Comparison of ENCODE assay signal across 35 cellular contexts in genomic region chr2:67337903-67338302, GRCh38.
"Had no signal": no experiment of that assay in that cellular context is flagged by ENCODE, and none has a peak within 500 bp of the region (broad histone marks: within the 10 kb centered on the region; RNA-seq: fewer than 3 reads in every experiment).

No MANE protein-coding gene starts in this region.

- H3K9me3 Mint-ChIP-seq: activated CD4-positive, alpha-beta memory T cell treated with anti-CD3 and anti-CD28 coated beads, Interleukin-2, amount 10 ng/mL, durations not matched to agents 7 days and 5 days; activated naive CD4-positive, alpha-beta T cell treated with anti-CD3 and anti-CD28 coated beads, Interleukin-2, amount 10 ng/mL, durations not matched to agents 7 days and 5 days; activated naive CD4-positive, alpha-beta T cell treated with anti-CD3 and anti-CD28 coated beads, Interleukin-2, amount 50 U/mL, for 24 hours; activated naive CD8-positive, alpha-beta T cell treated with anti-CD3 and anti-CD28 coated beads, Interleukin-2, amount 10 ng/mL, durations not matched to agents 7 days and 5 days; activated naive CD8-positive, alpha-beta T cell treated with anti-CD3 and anti-CD28 coated beads, Interleukin-2, amount 50 U/mL, for 24 hours; activated T-cell treated with anti-CD3 and anti-CD28 coated beads, Interleukin-2, amount 50 U/mL, for 24 hours; activated T-helper 2 cell treated with anti-CD3 and anti-CD28 coated beads, Interferon-gamma antibody, Interleukin-2, Interleukin-4, amounts not matched to agents 10 μg/mL and 5 μg/mL and 100 μg/mL, durations not matched to agents 14 hours and 24 hours and 36 hours; central memory CD8-positive, alpha-beta T cell; T-helper 2 cell treated with Interferon-gamma antibody and Interleukin-4, amounts not matched to agents 5 μg/mL and 100 μg/mL, for 36 hours had no signal

- DNase-seq: activated CD4-positive, alpha-beta memory T cell treated with anti-CD3 and anti-CD28 coated beads, Interleukin-2, amount 10 ng/mL, durations not matched to agents 7 days and 5 days; activated CD4-positive, alpha-beta T cell treated with anti-CD3 and anti-CD28 coated beads for 1 hour; activated CD4-positive, alpha-beta T cell treated with anti-CD3 and anti-CD28 coated beads for 36 hours; activated CD4-positive, alpha-beta T cell treated with anti-CD3 and anti-CD28 coated beads for 48 hours; activated CD4-positive, alpha-beta T cell treated with anti-CD3 and anti-CD28 coated beads, Interleukin-2, amount 10 ng/mL, durations not matched to agents 7 days and 5 days; activated CD4-positive, alpha-beta T cell treated with anti-CD3 and anti-CD28 coated beads, Interleukin-2, amount 50 U/mL, for 48 hours; activated CD4-positive, CD25-positive, alpha-beta regulatory T cell; activated CD8-positive, alpha-beta memory T cell treated with anti-CD3 and anti-CD28 coated beads for 24 hours; activated CD8-positive, alpha-beta memory T cell treated with anti-CD3 and anti-CD28 coated beads, Interleukin-2, amount 10 ng/mL, durations not matched to agents 7 days and 5 days; activated CD8-positive, alpha-beta memory T cell treated with anti-CD3 and anti-CD28 coated beads, Interleukin-2, amount 50 U/mL, for 48 hours; activated CD8-positive, alpha-beta T cell treated with anti-CD3 and anti-CD28 coated beads, Interleukin-2, amount 10 ng/mL, durations not matched to agents 7 days and 5 days; activated effector memory CD4-positive, alpha-beta T cell treated with Interleukin-2 at 50 U/mL for 16 hours; activated gamma-delta T cell; activated naive CD4-positive, alpha-beta T cell treated with anti-CD3 and anti-CD28 coated beads, Interleukin-2, amount 10 ng/mL, durations not matched to agents 7 days and 5 days; activated naive CD4-positive, alpha-beta T cell treated with Interleukin-2 at 50 U/mL for 16 hours; activated naive CD8-positive, alpha-beta T cell treated with anti-CD3 and anti-CD28 coated beads, Interleukin-2, amount 10 ng/mL, durations not matched to agents 7 days and 5 days; activated naive CD8-positive, alpha-beta T cell treated with anti-CD3 and anti-CD28 coated beads, Interleukin-2, amount 50 U/mL, for 24 hours; activated T-cell treated with anti-CD3 and anti-CD28 coated beads, Interleukin-2, amount 50 U/mL, for 24 hours; activated T-cell treated with anti-CD3 and anti-CD28 coated beads, Interleukin-2, amount 50 U/mL, for 48 hours; amygdala; anterior cingulate cortex; caudate nucleus; cerebellar nuclear complex; T-helper 2 cell; T-helper 9 cell had no signal

- H3K36me3 ChIP-seq: ascending aorta, cardiac muscle cell had no signal

- H3K4me3 Mint-ChIP-seq: activated CD4-positive, alpha-beta memory T cell treated with anti-CD3 and anti-CD28 coated beads, Interleukin-2, amount 10 ng/mL, durations not matched to agents 7 days and 5 days; activated CD4-positive, alpha-beta T cell treated with anti-CD3 and anti-CD28 coated beads for 36 hours; activated CD4-positive, alpha-beta T cell treated with anti-CD3 and anti-CD28 coated beads, Interleukin-2, amount 10 ng/mL, durations not matched to agents 7 days and 5 days; activated CD8-positive, alpha-beta memory T cell treated with anti-CD3 and anti-CD28 coated beads, Interleukin-2, amount 10 ng/mL, durations not matched to agents 7 days and 5 days; activated CD8-positive, alpha-beta T cell treated with anti-CD3 and anti-CD28 coated beads, Interleukin-2, amount 10 ng/mL, durations not matched to agents 7 days and 5 days; activated naive CD4-positive, alpha-beta T cell treated with anti-CD3 and anti-CD28 coated beads, Interleukin-2, amount 10 ng/mL, durations not matched to agents 7 days and 5 days; activated naive CD4-positive, alpha-beta T cell treated with anti-CD3 and anti-CD28 coated beads, Interleukin-2, amount 50 U/mL, for 24 hours; activated naive CD8-positive, alpha-beta T cell; activated naive CD8-positive, alpha-beta T cell treated with anti-CD3 and anti-CD28 coated beads, Interleukin-2, amount 10 ng/mL, durations not matched to agents 7 days and 5 days; activated naive CD8-positive, alpha-beta T cell treated with anti-CD3 and anti-CD28 coated beads, Interleukin-2, amount 50 U/mL, for 24 hours; activated T-cell treated with anti-CD3 and anti-CD28 coated beads, Interleukin-2, amount 50 U/mL, for 24 hours; brain; central memory CD8-positive, alpha-beta T cell; T-helper 2 cell treated with Interferon-gamma antibody and Interleukin-4, amounts not matched to agents 5 μg/mL and 100 μg/mL, for 36 hours had no signal

- H3K27me3 Mint-ChIP-seq: activated CD4-positive, alpha-beta memory T cell treated with anti-CD3 and anti-CD28 coated beads, Interleukin-2, amount 10 ng/mL, durations not matched to agents 7 days and 5 days; activated CD4-positive, alpha-beta T cell treated with anti-CD3 and anti-CD28 coated beads, Interleukin-2, amount 10 ng/mL, durations not matched to agents 7 days and 5 days; activated CD8-positive, alpha-beta memory T cell treated with anti-CD3 and anti-CD28 coated beads, Interleukin-2, amount 10 ng/mL, durations not matched to agents 7 days and 5 days; activated naive CD4-positive, alpha-beta T cell treated with anti-CD3 and anti-CD28 coated beads, Interleukin-2, amount 10 ng/mL, durations not matched to agents 7 days and 5 days; activated naive CD4-positive, alpha-beta T cell treated with anti-CD3 and anti-CD28 coated beads, Interleukin-2, amount 50 U/mL, for 24 hours; activated naive CD8-positive, alpha-beta T cell treated with anti-CD3 and anti-CD28 coated beads, Interleukin-2, amount 10 ng/mL, durations not matched to agents 7 days and 5 days; central memory CD8-positive, alpha-beta T cell had no signal

- H3K36me3 Mint-ChIP-seq: activated CD8-positive, alpha-beta memory T cell treated with anti-CD3 and anti-CD28 coated beads, Interleukin-2, amount 10 ng/mL, durations not matched to agents 7 days and 5 days; activated naive CD4-positive, alpha-beta T cell treated with anti-CD3 and anti-CD28 coated beads, Interleukin-2, amount 10 ng/mL, durations not matched to agents 7 days and 5 days; activated naive CD4-positive, alpha-beta T cell treated with anti-CD3 and anti-CD28 coated beads, Interleukin-2, amount 50 U/mL, for 24 hours; activated naive CD8-positive, alpha-beta T cell; activated naive CD8-positive, alpha-beta T cell treated with anti-CD3 and anti-CD28 coated beads, Interleukin-2, amount 10 ng/mL, durations not matched to agents 7 days and 5 days; brain had no signal

- H3K4me1 Mint-ChIP-seq: activated CD4-positive, alpha-beta memory T cell treated with anti-CD3 and anti-CD28 coated beads, Interleukin-2, amount 10 ng/mL, durations not matched to agents 7 days and 5 days; activated CD4-positive, alpha-beta T cell treated with anti-CD3 and anti-CD28 coated beads for 36 hours; activated CD4-positive, alpha-beta T cell treated with anti-CD3 and anti-CD28 coated beads, Interleukin-2, amount 10 ng/mL, durations not matched to agents 7 days and 5 days; activated CD8-positive, alpha-beta memory T cell treated with anti-CD3 and anti-CD28 coated beads, Interleukin-2, amount 10 ng/mL, durations not matched to agents 7 days and 5 days; activated naive CD4-positive, alpha-beta T cell treated with anti-CD3 and anti-CD28 coated beads, Interleukin-2, amount 10 ng/mL, durations not matched to agents 7 days and 5 days; activated naive CD4-positive, alpha-beta T cell treated with anti-CD3 and anti-CD28 coated beads, Interleukin-2, amount 50 U/mL, for 24 hours; activated naive CD8-positive, alpha-beta T cell treated with anti-CD3 and anti-CD28 coated beads, Interleukin-2, amount 10 ng/mL, durations not matched to agents 7 days and 5 days; activated naive CD8-positive, alpha-beta T cell treated with anti-CD3 and anti-CD28 coated beads, Interleukin-2, amount 50 U/mL, for 24 hours; brain; central memory CD8-positive, alpha-beta T cell had no signal

- H3K4me3 ChIP-seq: ascending aorta, cardiac muscle cell had no signal

- ATAC-seq: activated CD4-positive, alpha-beta T cell treated with anti-CD3 and anti-CD28 coated beads for 36 hours; activated CD4-positive, CD25-positive, alpha-beta regulatory T cell treated with anti-CD3 and anti-CD28 coated beads, Interleukin-2, amount 50 U/mL, for 24 hours; activated CD8-positive, alpha-beta memory T cell treated with anti-CD3 and anti-CD28 coated beads, Interleukin-2, amount 10 ng/mL, durations not matched to agents 7 days and 5 days; activated CD8-positive, alpha-beta T cell treated with anti-CD3 and anti-CD28 coated beads, Interleukin-2, amount 10 ng/mL, durations not matched to agents 7 days and 5 days; activated naive CD8-positive, alpha-beta T cell treated with anti-CD3 and anti-CD28 coated beads, Interleukin-2, amount 50 U/mL, for 24 hours had no signal

- H3K27me3 ChIP-seq: ascending aorta had no signal

- H3K27ac Mint-ChIP-seq: activated CD4-positive, alpha-beta memory T cell treated with anti-CD3 and anti-CD28 coated beads, Interleukin-2, amount 10 ng/mL, durations not matched to agents 7 days and 5 days; activated CD4-positive, alpha-beta T cell treated with anti-CD3 and anti-CD28 coated beads for 36 hours; activated CD4-positive, alpha-beta T cell treated with anti-CD3 and anti-CD28 coated beads, Interleukin-2, amount 10 ng/mL, durations not matched to agents 7 days and 5 days; activated CD8-positive, alpha-beta memory T cell treated with anti-CD3 and anti-CD28 coated beads, Interleukin-2, amount 10 ng/mL, durations not matched to agents 7 days and 5 days; activated CD8-positive, alpha-beta T cell treated with anti-CD3 and anti-CD28 coated beads, Interleukin-2, amount 10 ng/mL, durations not matched to agents 7 days and 5 days; activated naive CD4-positive, alpha-beta T cell treated with anti-CD3 and anti-CD28 coated beads, Interleukin-2, amount 10 ng/mL, durations not matched to agents 7 days and 5 days; activated naive CD4-positive, alpha-beta T cell treated with anti-CD3 and anti-CD28 coated beads, Interleukin-2, amount 50 U/mL, for 24 hours; activated naive CD8-positive, alpha-beta T cell; activated naive CD8-positive, alpha-beta T cell treated with anti-CD3 and anti-CD28 coated beads, Interleukin-2, amount 10 ng/mL, durations not matched to agents 7 days and 5 days; activated naive CD8-positive, alpha-beta T cell treated with anti-CD3 and anti-CD28 coated beads, Interleukin-2, amount 50 U/mL, for 24 hours; activated T-cell treated with anti-CD3 and anti-CD28 coated beads, Interleukin-2, amount 50 U/mL, for 24 hours; activated T-helper 2 cell treated with anti-CD3 and anti-CD28 coated beads, Interferon-gamma antibody, Interleukin-2, Interleukin-4, amounts not matched to agents 10 μg/mL and 5 μg/mL and 100 μg/mL, durations not matched to agents 14 hours and 24 hours and 36 hours; brain; T-helper 2 cell treated with Interferon-gamma antibody and Interleukin-4, amounts not matched to agents 5 μg/mL and 100 μg/mL, for 36 hours had no signal

- H3K9me3 ChIP-seq: ascending aorta had no signal

- H3K4me1 ChIP-seq: ascending aorta had no signal

- H3K27ac ChIP-seq: ascending aorta, cardiac muscle cell, VCaP had no signal
